Comparison of ENCODE assay signal across 8 cellular contexts in genomic region chr7:74655785-74656420, GRCh38. TPM values are rescaled to one million over a fixed set of nuclear protein-coding genes. Genes with fewer than 3 reads are reported as not detected.
DNase-seq lines count a peak whose midpoint lies in the region; ATAC-seq and TF ChIP-seq lines count a peak whose summit lies in the region.

No MANE protein-coding gene starts in this region.

- no peaks in the 10 kb centered on the region for H3K27me3 ChIP-seq in CD4-positive, alpha-beta T cell (ENCODE audit: control insufficient read depth, insufficient read depth, low read length)
- no peaks in the 10 kb centered on the region for H3K27me3 ChIP-seq in neural progenitor cell

- H3K9me3 Mint-ChIP-seq in CD4-positive, alpha-beta T cell = no peaks in the 10 kb centered on the region
- no peaks in the 10 kb centered on the region for H3K9me3 Mint-ChIP-seq in neural progenitor cell

- no peak for ATAC-seq in CD4-positive, alpha-beta T cell (ENCODE audit: poor library complexity)
- no peak for ATAC-seq in HG02970 (IDR thresholded peaks at IDR 0.05; ENCODE audit: low FRiP score, unreplicated experiment)

- H3K4me1 ChIP-seq in neural progenitor cell = peaks cover 27% of the 10 kb centered on the region

- TF ChIP-seq CTCF in CD4-positive, alpha-beta T cell (IDR thresholded peaks at IDR 0.05) = no peak
- TF ChIP-seq CTCF in LNCaP clone FGC (IDR thresholded peaks at IDR 0.05; ENCODE audit: control insufficient read depth, extremely low read depth, insufficient read depth) (no peak), coronary artery (IDR thresholded peaks at IDR 0.05) (no peak), neural progenitor cell (IDR thresholded peaks at IDR 0.05) (no peak), GM13977 (IDR thresholded peaks at IDR 0.05; ENCODE audit: extremely low read depth, insufficient read depth, missing control alignments) (no peak)

- peaks cover 12% of the 10 kb centered on the region for H4K20me1 ChIP-seq in neural progenitor cell (ENCODE audit: low read depth)

- H3K27me3 Mint-ChIP-seq in CD4-positive, alpha-beta T cell = no peaks in the 10 kb centered on the region
- peaks cover 9% of the 10 kb centered on the region for H3K27me3 Mint-ChIP-seq in neural progenitor cell (ENCODE audit: insufficient read depth, low read depth)

- peaks cover 23% of the 10 kb centered on the region for H3K36me3 Mint-ChIP-seq in CD4-positive, alpha-beta T cell (ENCODE audit: low read depth)
- peaks cover 3% of the 10 kb centered on the region for H3K36me3 Mint-ChIP-seq in neural progenitor cell

- intact Hi-C loops in CD4-positive, alpha-beta T cell (cut with DNase I, micrococcal nuclease) = loop anchor here (2.0 to 10.0 kb wide), 5 partner anchors 17 to 481 kb away; partner anchors contain the start of genes EIF4H (in 1 of the 2), GTF2IRD1 (in 1 of the 2) and RFC2 (in 1 of the 2)

- no peak for DNase-seq in CD4-positive, alpha-beta T cell
- DNase-seq in LNCaP clone FGC (ENCODE audit: low read depth) (no peak), coronary artery (ENCODE audit: low spot score) (no peak), neural progenitor cell (ENCODE audit: low spot score) (no peak), kidney glomerular epithelial cell (lab: John Stamatoyannopoulos, UW) (no peak), GM13977 (ENCODE audit: low spot score) (no peak)
- DNase-seq in activated CD4-positive, CD25-positive, alpha-beta regulatory T cell (lab: John Stamatoyannopoulos, UW) = no peak

- H3K79me2 ChIP-seq in neural progenitor cell (ENCODE audit: low read depth) = peaks cover 28% of the 10 kb centered on the region

- peak overlapping the region; percentile 79 for H3K27ac Mint-ChIP-seq in CD4-positive, alpha-beta T cell
- H3K27ac Mint-ChIP-seq in neural progenitor cell = peak overlapping the region; percentile 99

- H3K36me3 ChIP-seq in neural progenitor cell = no peaks in the 10 kb centered on the region

- peaks cover 36% of the 10 kb centered on the region for H3K4me1 Mint-ChIP-seq in CD4-positive, alpha-beta T cell (ENCODE audit: low read depth)
- peaks cover 41% of the 10 kb centered on the region for H3K4me1 Mint-ChIP-seq in neural progenitor cell

- H3K4me3 Mint-ChIP-seq in CD4-positive, alpha-beta T cell = peak overlapping the region; percentile 89
- H3K4me3 Mint-ChIP-seq in neural progenitor cell = peak overlapping the region; percentile 89

- no peaks in the 10 kb centered on the region for H3K9me3 ChIP-seq in CD4-positive, alpha-beta T cell (ENCODE audit: control insufficient read depth, low read length)
- no peaks in the 10 kb centered on the region for H3K9me3 ChIP-seq in neural progenitor cell (ENCODE audit: low read depth)

- H3K27ac ChIP-seq in CD4-positive, alpha-beta T cell (ENCODE audit: low read depth, low read length) = peak overlapping the region; percentile 23
- H3K27ac ChIP-seq in coronary artery (peak overlapping the region; percentile 93 to 98), neural progenitor cell (peak overlapping the region; percentile 69)

- H3F3A ChIP-seq in neural progenitor cell (ENCODE audit: low read depth) = peaks cover 50% of the 10 kb centered on the region

- H3K4me3 ChIP-seq in LNCaP clone FGC (ENCODE audit: low read depth, low read length) = peak overlapping the region; percentile 90; the same call in 1 of the 2 replicates
- peak overlapping the region; percentile 95 for H3K4me3 ChIP-seq in coronary artery
- H3K4me3 ChIP-seq in neural progenitor cell = peak overlapping the region; percentile 99

- POLR2A ChIA-PET in CD4-positive, alpha-beta T cell (lab: Charles Lee) = interaction anchor here (1.1 kb wide), 1 partner anchor 14 kb away, joined by 3 read pairs; no protein-coding TSS in a partner anchor

- no peak overlapping the region for H3K9ac ChIP-seq in neural progenitor cell

- H3K4me2 ChIP-seq in neural progenitor cell = peak overlapping the region; percentile 82

- H2AFZ ChIP-seq in neural progenitor cell (replicated peaks) = peak overlapping the region; percentile 61

- in situ Hi-C loops in GM13977 (cut with MboI; ENCODE audit: low pct_unique_long_range_greater_than_20kb, low sequenced_read_pairs, unreplicated experiment) = no loop called here

- CTCF ChIA-PET in CD4-positive, alpha-beta T cell (lab: Charles Lee) = no interaction called here

RNA-seq across cellular contexts. Expression of gene GTF2I, which starts 1.6 kb away (rescaled TPM):
- total RNA-seq in CD4-positive, alpha-beta T cell = 100 to 1,000 TPM; 105 to 109 TPM
- total RNA-seq in neural progenitor cell (ENCODE audit: low replicate concordance) = 256 and 310 TPM in 2 replicates

Comparison
In these comparisons a context has a peak if more than half of its experiments do, and no peak if none do; other contexts are left out.
1. H3K27ac ChIP-seq: peak in every context shown above with its lines; median percentile 96 in coronary artery; 69 in neural progenitor cell; 23 in CD4-positive, alpha-beta T cell.